Comparison of ENCODE assay signal across 28 cellular contexts in genomic region chr6:41747256-41748101, GRCh38. TPM values are rescaled to one million over a fixed set of nuclear protein-coding genes. Genes with fewer than 3 reads are reported as not detected.
A peak's percentile ranks its signal among the peaks of the same experiment; 100 is the strongest.
DNase-seq lines count a peak whose midpoint lies in the region; ATAC-seq and TF ChIP-seq lines count a peak whose summit lies in the region.
"Had no signal": no experiment of that assay in that cellular context is flagged by ENCODE, and none has a peak within 500 bp of the region (broad histone marks: within the 10 kb centered on the region; RNA-seq: fewer than 3 reads in every experiment).

Gene PGC, minus strand, starts transcription at chr6:41747397. Its CDS starts 63 bp downstream, at chr6:41747334.

- TF ChIP-seq POLR2A in tibial nerve (IDR thresholded peaks at IDR 0.05) = no peak

- no peak for TF ChIP-seq EP300 in tibial nerve (IDR thresholded peaks at IDR 0.05)

- H3K9me3 ChIP-seq in lung (ENCODE audit: control insufficient read depth in 2 of 2, insufficient read depth in 1 of 2, low read length in 1 of 2) (no peaks in the 10 kb centered on the region), tibial nerve (no peaks in the 10 kb centered on the region)
- H3K9me3 ChIP-seq: right atrium auricular region, spleen had no signal

- H3K4me1 ChIP-seq in lung (ENCODE audit: control insufficient read depth in 2 of 2, insufficient read depth in 2 of 2, low read length in 2 of 2) (no peaks in the 10 kb centered on the region), tibial nerve (no peaks in the 10 kb centered on the region)
- H3K4me1 ChIP-seq: right atrium auricular region, spleen had no signal

- TF ChIP-seq CTCF in lung (IDR thresholded peaks at IDR 0.05; ENCODE audit: control extremely low read depth, extremely low read depth) = no peak
- TF ChIP-seq CTCF in tibial nerve (IDR thresholded peaks at IDR 0.05) = no peak

- 73 to 82% methylated on average over 15 of the region's 15 CpGs for WGBS in lung, 2 donors
- WGBS in tibial nerve, 2 donors = 79 to 82% methylated on average over 15 of the region's 15 CpGs

- in situ Hi-C loops in T47D (cut with HindIII; ENCODE audit: low pct_unique_long_range_greater_than_20kb, low sequenced_read_pairs) = no loop called here

- DNase-seq in Right ventricle myocardium superior (peak; percentile 1), left ventricle myocardium superior (no peak), T47D (ENCODE audit: low read depth in 1 of 2, low spot score in 1 of 2) (peak; percentile 35 to 85), lung (ENCODE audit: low spot score) (peak; percentile 42), NCI-H524 treated with DMSO at 0.1 percent for 48 hours (lab: John Stamatoyannopoulos, UW) (no peak), tibial nerve (ENCODE audit: low spot score in 2 of 2) (no peak)
- no peak for DNase-seq in stimulated activated naive CD8-positive, alpha-beta T cell treated with anti-CD3 and anti-CD28 coated beads, Interleukin-15, Interleukin-2, amounts not matched to agents 100 U/mL and 50 U/mL, for 24 hours
- DNase-seq: activated CD4-positive, alpha-beta T cell treated with anti-CD3 and anti-CD28 coated beads, Interleukin-2, amount 10 ng/mL, durations not matched to agents 24 days and 14 days; activated gamma-delta T cell; activated naive CD8-positive, alpha-beta T cell treated with anti-CD3 and anti-CD28 coated beads, Interleukin-2, amount 10 ng/mL, durations not matched to agents 7 days and 5 days; activated T-cell treated with anti-CD3 and anti-CD28 coated beads, Interleukin-2, amount 50 U/mL, for 24 hours; CD4-positive, alpha-beta T cell; cerebellar nuclear complex; DMS153; dorsolateral prefrontal cortex; HCEC 1CT; Karpas-422; NCI-H1694 had no signal

- H3K27ac ChIP-seq in lung (ENCODE audit: low read depth in 1 of 2, low read length in 1 of 2) (peak within 1 kb of the TSS in 1 of 2 donors; percentile 27), tibial nerve (no peak within 1 kb of the TSS)
- H3K27ac ChIP-seq: dorsolateral prefrontal cortex, parathyroid adenoma, right atrium auricular region, spleen had no signal

- H3K4me3 ChIP-seq in lung = no peak within 1 kb of the TSS
- H3K4me3 ChIP-seq in tibial nerve = no peak within 1 kb of the TSS
- H3K4me3 ChIP-seq: dorsolateral prefrontal cortex, right atrium auricular region, spleen had no signal

- intact Hi-C loops in Right ventricle myocardium superior (cut with DNase I) = no loop called here
- intact Hi-C loops in left ventricle myocardium superior (cut with micrococcal nuclease) = no loop called here

- ATAC-seq in Right ventricle myocardium superior (ENCODE audit: poor library complexity) (no peak), left ventricle myocardium superior (no peak), lung (ENCODE audit: insufficient read depth, low FRiP score) (peak; percentile 30), GM21390 (IDR thresholded peaks at IDR 0.05; ENCODE audit: unreplicated experiment) (no peak)
- no peak for ATAC-seq in stimulated activated naive CD8-positive, alpha-beta T cell treated with anti-CD3 and anti-CD28 coated beads, Interleukin-15, Interleukin-2, amounts not matched to agents 100 U/mL and 50 U/mL, for 24 hours

- H3K36me3 ChIP-seq in lung (ENCODE audit: control insufficient read depth in 2 of 2, insufficient read depth in 2 of 2, low read length in 2 of 2) (no peaks in the 10 kb centered on the region), tibial nerve (no peaks in the 10 kb centered on the region)
- H3K36me3 ChIP-seq: right atrium auricular region, spleen had no signal

- H3K27me3 ChIP-seq in lung (ENCODE audit: control insufficient read depth, insufficient read depth) (no peaks in the 10 kb centered on the region), tibial nerve (no peaks in the 10 kb centered on the region)
- H3K27me3 ChIP-seq: dorsolateral prefrontal cortex, right atrium auricular region, spleen had no signal

RNA-seq across cellular contexts. Expression of gene PGC, which starts in this region (rescaled TPM):
- total RNA-seq in Right ventricle myocardium superior (not detected), left ventricle myocardium superior (not detected), lung (100 to 1,000 TPM in 1 of 2 donors, 10 to 100 TPM in 1; 19.2 to 586 TPM), tibial nerve (not detected)
- polyA plus RNA-seq in lung = 1,000 to 10,000 TPM in 1 of 2 donors, 100 to 1,000 TPM in 1; 348 to 1,394 TPM
- total RNA-seq: activated CD4-positive, alpha-beta T cell treated with anti-CD3 and anti-CD28 coated beads, Interleukin-2, amount 10 ng/mL, durations not matched to agents 24 days and 14 days; activated naive CD8-positive, alpha-beta T cell treated with anti-CD3 and anti-CD28 coated beads, Interleukin-2, amount 10 ng/mL, durations not matched to agents 7 days and 5 days; CD4-positive, alpha-beta T cell; G401; glomerular endothelial cell; lung microvascular endothelial cell; NCI-H460; neural crest cell; right atrium auricular region; spleen; subcutaneous adipose tissue had no signal

Comparison
In these comparisons a context has a peak if more than half of its experiments do, and no peak if none do; other contexts are left out.
1. RNA of gene PGC (total RNA-seq): 19.2 to 586 TPM in lung; not detected in Right ventricle myocardium superior (single experiment), not detected in left ventricle myocardium superior (single experiment) and not detected in tibial nerve; every median in the first group is over 10 times any median in the second.
2. Peak in DNase-seq in Right ventricle myocardium superior; RNA of the gene not detected or under 1 TPM.
3. DNase-seq: peak in T47D (2 of 2) and lung (single experiment); none in left ventricle myocardium superior (single experiment), stimulated activated naive CD8-positive, alpha-beta T cell treated with anti-CD3 and anti-CD28 coated beads, Interleukin-15, Interleukin-2, amounts not matched to agents 100 U/mL and 50 U/mL, for 24 hours (single experiment), NCI-H524 treated with DMSO at 0.1 percent for 48 hours (single experiment) and tibial nerve (0 of 2).